In genomic region chr5:82745016-82745415, GRCh38 we compare ENCODE assay signal across 19 cellular contexts.
DNase-seq lines count a peak whose midpoint lies in the region; ATAC-seq, FAIRE-seq and TF ChIP-seq lines count a peak whose summit lies in the region.
"Had no signal": no experiment of that assay in that cellular context is flagged by ENCODE, and none has a peak within 500 bp of the region (broad histone marks: within the 10 kb centered on the region; RNA-seq: fewer than 3 reads in every experiment).

No MANE protein-coding gene starts in this region.

- peak; percentile 39 for DNase-seq in HT1080 (ENCODE audit: low read depth)
- DNase-seq in PC-9 = no peak
- DNase-seq in bronchial epithelial cell (ENCODE audit: low read depth) = peak; percentile 48
- DNase-seq in tibial artery = no peak
- DNase-seq: C1 segment of cervical spinal cord; Calu3; CD4-positive, alpha-beta memory T cell; COR-L47; DMS53; DMS79 treated with DMSO at 0.1 percent for 48 hours; GF-D8; GOT3; HFFc6 had no signal

- H2AFZ ChIP-seq in PC-9 = peak overlapping the region; percentile 48; the same call in 1 of the 2 replicates

- TF ChIP-seq CTCF in PC-9 (conservative IDR thresholded peaks at IDR 0.05) = no peak
- no peak for TF ChIP-seq CTCF in bronchial epithelial cell (IDR thresholded peaks at IDR 0.05; ENCODE audit: insufficient read depth, low read length, severe bottlenecking)
- TF ChIP-seq CTCF in tibial artery (IDR thresholded peaks at IDR 0.05) = no peak

- no peak for ATAC-seq in GM18520 (IDR thresholded peaks at IDR 0.05; ENCODE audit: unreplicated experiment)
- no peak for ATAC-seq in HG02571 (IDR thresholded peaks at IDR 0.05; ENCODE audit: unreplicated experiment)

- no peaks in the 10 kb centered on the region for H3K9me2 ChIP-seq in PC-9 (ENCODE audit: insufficient read depth)

- H3K27ac ChIP-seq in PC-9 (no peak overlapping the region), tibial artery (no peak overlapping the region)

- H3K27me3 ChIP-seq in PC-9 (ENCODE audit: insufficient read depth, low read depth) (no peaks in the 10 kb centered on the region), bronchial epithelial cell (ENCODE audit: control insufficient read depth, insufficient read depth, low read length) (no peaks in the 10 kb centered on the region), tibial artery (no peaks in the 10 kb centered on the region)

- H4K20me1 ChIP-seq in PC-9 (ENCODE audit: insufficient read depth) = no peaks in the 10 kb centered on the region

- intact Hi-C loops in PC-9 (cut with micrococcal nuclease; ENCODE audit: unreplicated experiment) (no loop called here), tibial artery (cut with DNase I; ENCODE audit: low total_unique reads) (no loop called here)

- no peaks in the 10 kb centered on the region for H3K4me1 ChIP-seq in PC-9 (replicated peaks; ENCODE audit: insufficient read depth)
- peaks cover 0 to 12% (median 0%) of the 10 kb centered on the region in 4 donors for H3K4me1 ChIP-seq in tibial artery
- H3K4me1 ChIP-seq: HAP-1 had no signal

- H3K36me3 ChIP-seq in PC-9 (ENCODE audit: low read depth) = no peaks in the 10 kb centered on the region
- H3K36me3 ChIP-seq in bronchial epithelial cell (ENCODE audit: control insufficient read depth, insufficient read depth, low read length) = no peaks in the 10 kb centered on the region
- H3K36me3 ChIP-seq in tibial artery = no peaks in the 10 kb centered on the region
- H3K36me3 ChIP-seq: HAP-1 had no signal

- no TSS peak for BruUV-seq in PC-9 (replicated peaks; lab: Mats Ljungman, UMichigan)

- CTCF ChIA-PET in PC-9 (lab: Charles Lee) = no interaction called here

- H3K4me2 ChIP-seq in PC-9 = no peak overlapping the region

- H3K9me3 ChIP-seq in PC-9 (ENCODE audit: insufficient read depth, low read depth) = no peaks in the 10 kb centered on the region
- no peaks in the 10 kb centered on the region for H3K9me3 ChIP-seq in tibial artery
- H3K9me3 ChIP-seq: HAP-1 had no signal

- FAIRE-seq in bronchial epithelial cell (lab: Jason Lieb, UNC) = peak; percentile 32
- FAIRE-seq: GM12891, GM18507, H54 had no signal

- H3F3A ChIP-seq in PC-9 (ENCODE audit: insufficient read depth, low read depth) = no peaks in the 10 kb centered on the region

- no peaks in the 10 kb centered on the region for H3K79me2 ChIP-seq in PC-9 (ENCODE audit: low read depth)

- POLR2A ChIA-PET in PC-9 (lab: Charles Lee; ENCODE audit: unreplicated experiment) = no interaction called here

- no peak overlapping the region for H3K4me3 ChIP-seq in PC-9
- no peak overlapping the region for H3K4me3 ChIP-seq in bronchial epithelial cell (ENCODE audit: low read depth, low read length)
- no peak overlapping the region for H3K4me3 ChIP-seq in tibial artery
- H3K4me3 ChIP-seq: HAP-1 had no signal

Comparison
In these comparisons a context has a peak if more than half of its experiments do, and no peak if none do; other contexts are left out.
1. DNase-seq: peak in HT1080 (single experiment) and bronchial epithelial cell (single experiment); none in PC-9 (0 of 2) and tibial artery (0 of 2).